ENCODE assay signal across 29 cellular contexts in genomic region chr3:148948913-148949657, GRCh38.
"Had no signal": no experiment of that assay in that cellular context is flagged by ENCODE, and none has a peak within 500 bp of the region (broad histone marks: within the 10 kb centered on the region; RNA-seq: fewer than 3 reads in every experiment).

No MANE protein-coding gene starts in this region.

- DNase-seq: activated CD4-positive, alpha-beta memory T cell treated with anti-CD3 and anti-CD28 coated beads, Interleukin-2, amount 10 ng/mL, durations not matched to agents 7 days and 5 days; activated CD4-positive, alpha-beta T cell treated with anti-CD3 and anti-CD28 coated beads for 1 hour; activated CD4-positive, alpha-beta T cell treated with anti-CD3 and anti-CD28 coated beads, Interleukin-2, amount 10 ng/mL, durations not matched to agents 7 days and 5 days; activated CD8-positive, alpha-beta memory T cell treated with anti-CD3 and anti-CD28 coated beads, Interleukin-2, amount 50 U/mL, for 48 hours; activated gamma-delta T cell; activated naive CD4-positive, alpha-beta T cell treated with anti-CD3 and anti-CD28 coated beads, Interleukin-2, amount 10 ng/mL, durations not matched to agents 7 days and 5 days; activated T-cell treated with anti-CD3 and anti-CD28 coated beads, Interleukin-2, amount 50 U/mL, for 24 hours; amygdala; cerebellar nuclear complex; dorsolateral prefrontal cortex; effector memory CD4-positive, alpha-beta T cell; head of caudate nucleus; hippocampal formation; left cardiac atrium; left ventricle myocardium superior; naive B cell; occipital lobe; retina; small intestine; stimulated activated CD4-positive, alpha-beta T cell treated with anti-CD3 and anti-CD28 coated beads, Interleukin-4, amount 100 ng/mL, for 24 hours; T-helper 2 cell; upper lobe of left lung had no signal

- ATAC-seq: gastroesophageal sphincter; left cardiac atrium; left ventricle myocardium superior; sciatic nerve; stimulated activated effector memory CD8-positive, alpha-beta T cell treated with anti-CD3 and anti-CD28 coated beads, Interleukin-12 subunit alpha, Interleukin-12 subunit beta, amount 100 ng/mL, for 72 hours; WTC11 had no signal

- H3K9me3 ChIP-seq: breast epithelium, gastroesophageal sphincter, thoracic aorta, upper lobe of left lung had no signal

- H3K4me3 ChIP-seq: breast epithelium, coronary artery, dorsolateral prefrontal cortex, gastroesophageal sphincter, thoracic aorta, upper lobe of left lung had no signal

- H3K36me3 ChIP-seq: breast epithelium, gastroesophageal sphincter, thoracic aorta, upper lobe of left lung had no signal

- H3K27ac ChIP-seq: breast epithelium, coronary artery, dorsolateral prefrontal cortex, gastroesophageal sphincter, thoracic aorta, upper lobe of left lung had no signal

- H3K27me3 ChIP-seq: breast epithelium, dorsolateral prefrontal cortex, gastroesophageal sphincter, upper lobe of left lung had no signal

- H3K4me1 ChIP-seq: breast epithelium had no signal
